Comparison of ENCODE assay signal across 18 cellular contexts in genomic region chr6:25987845-25988244, GRCh38. TPM values are rescaled to one million over a fixed set of nuclear protein-coding genes. Genes with fewer than 3 reads are reported as not detected.
A peak's percentile ranks its signal among the peaks of the same experiment; 100 is the strongest.
DNase-seq lines count a peak whose midpoint lies in the region; ATAC-seq, FAIRE-seq and TF ChIP-seq lines count a peak whose summit lies in the region.
"Had no signal": no experiment of that assay in that cellular context is flagged by ENCODE, and none has a peak within 500 bp of the region (broad histone marks: within the 10 kb centered on the region; RNA-seq: fewer than 3 reads in every experiment).

No MANE protein-coding gene starts in this region.

- no peak overlapping the region for H3K4me3 ChIP-seq in CD4-positive, alpha-beta memory T cell (ENCODE audit: low read length in 2 of 2)
- H3K4me3 ChIP-seq: body of pancreas had no signal

- no peaks in the 10 kb centered on the region for H3K4me1 ChIP-seq in CD4-positive, alpha-beta memory T cell (ENCODE audit: insufficient read depth, low read length)
- no peaks in the 10 kb centered on the region for H3K4me1 ChIP-seq in foreskin keratinocyte

- DNase-seq in CD4-positive, alpha-beta memory T cell = no peak
- DNase-seq in GM12891 (ENCODE audit: insufficient read length, low spot score) = no peak
- no peak for DNase-seq in activated T-helper 1 cell treated with anti-CD3 and anti-CD28 coated beads, Interleukin-12 subunit alpha, Interleukin-12 subunit beta, Interleukin-2, Interleukin-4 antibody, amounts not matched to agents 30 ng/mL and 10 ng/mL and 1 ng/mL, durations not matched to agents 14 hours and 24 hours and 36 hours (ENCODE audit: low spot score)
- DNase-seq in memory B cell (ENCODE audit: low spot score in 2 of 2) = no peak
- no peak for DNase-seq in KG1 (lab: John Stamatoyannopoulos, UW)
- no peak for DNase-seq in NCI-H774 (lab: John Stamatoyannopoulos, UW)
- no peak for DNase-seq in foreskin keratinocyte
- DNase-seq: activated naive CD8-positive, alpha-beta T cell treated with anti-CD3 and anti-CD28 coated beads, Interleukin-2, amount 10 ng/mL, durations not matched to agents 7 days and 5 days; body of pancreas; IMR-90; NCI-H187; NCI-H226; NK-92 treated with Interleukin-12 subunit alpha and Interleukin-12 subunit beta, amount 100 ng/mL, for 24 hours had no signal

- FAIRE-seq in GM12891 (lab: Jason Lieb, UNC) = peak; percentile 9

- H3K9me3 ChIP-seq in CD4-positive, alpha-beta memory T cell (ENCODE audit: control insufficient read depth in 1 of 2, low read length in 2 of 2) = no peaks in the 10 kb centered on the region
- H3K9me3 ChIP-seq: body of pancreas had no signal

- H3K4me1 Mint-ChIP-seq in CD4-positive, alpha-beta memory T cell = peaks cover 4 to 20% (median 11%) of the 10 kb centered on the region in 4 donors
- peaks cover 35% of the 10 kb centered on the region for H3K4me1 Mint-ChIP-seq in activated T-helper 1 cell treated with anti-CD3 and anti-CD28 coated beads, Interleukin-12 subunit alpha, Interleukin-12 subunit beta, Interleukin-2, Interleukin-4 antibody, amounts not matched to agents 30 ng/mL and 10 ng/mL and 1 ng/mL, durations not matched to agents 14 hours and 24 hours and 36 hours (ENCODE audit: low read depth)
- peaks cover 21% of the 10 kb centered on the region for H3K4me1 Mint-ChIP-seq in memory B cell

- intact Hi-C loops in CD4-positive, alpha-beta memory T cell (cut with micrococcal nuclease) = no loop called here
- intact Hi-C loops in activated T-helper 1 cell treated with anti-CD3 and anti-CD28 coated beads, Interleukin-12 subunit alpha, Interleukin-12 subunit beta, Interleukin-2, Interleukin-4 antibody, amounts not matched to agents 30 ng/mL and 10 ng/mL and 1 ng/mL, durations not matched to agents 14 hours and 24 hours and 36 hours (cut with micrococcal nuclease) = no loop called here

- peaks cover 19% of the 10 kb centered on the region for H3K36me3 ChIP-seq in CD4-positive, alpha-beta memory T cell (ENCODE audit: insufficient read depth, low read length)

- POLR2A ChIA-PET in CD4-positive, alpha-beta memory T cell (lab: Charles Lee; ENCODE audit: partially characterized antibody) = no interaction called here

- peak overlapping the region in 5 of 7 donors; percentile 28 to 82 (median 60) for H3K27ac Mint-ChIP-seq in CD4-positive, alpha-beta memory T cell
- peak overlapping the region; percentile 26 for H3K27ac Mint-ChIP-seq in activated T-helper 1 cell treated with anti-CD3 and anti-CD28 coated beads, Interleukin-12 subunit alpha, Interleukin-12 subunit beta, Interleukin-2, Interleukin-4 antibody, amounts not matched to agents 30 ng/mL and 10 ng/mL and 1 ng/mL, durations not matched to agents 14 hours and 24 hours and 36 hours
- peak overlapping the region; percentile 77 for H3K27ac Mint-ChIP-seq in memory B cell
- H3K27ac Mint-ChIP-seq: activated naive CD8-positive, alpha-beta T cell treated with anti-CD3 and anti-CD28 coated beads, Interleukin-2, amount 10 ng/mL, durations not matched to agents 7 days and 5 days had no signal

- H3K9me3 Mint-ChIP-seq in CD4-positive, alpha-beta memory T cell = no peaks in the 10 kb centered on the region
- H3K9me3 Mint-ChIP-seq in activated T-helper 1 cell treated with anti-CD3 and anti-CD28 coated beads, Interleukin-12 subunit alpha, Interleukin-12 subunit beta, Interleukin-2, Interleukin-4 antibody, amounts not matched to agents 30 ng/mL and 10 ng/mL and 1 ng/mL, durations not matched to agents 14 hours and 24 hours and 36 hours = no peaks in the 10 kb centered on the region
- no peaks in the 10 kb centered on the region for H3K9me3 Mint-ChIP-seq in memory B cell
- H3K9me3 Mint-ChIP-seq: activated naive CD8-positive, alpha-beta T cell treated with anti-CD3 and anti-CD28 coated beads, Interleukin-2, amount 10 ng/mL, durations not matched to agents 7 days and 5 days had no signal

- ATAC-seq in memory B cell (ENCODE audit: low read depth) (no peak), foreskin keratinocyte (no peak), GM21367 (IDR thresholded peaks at IDR 0.05; ENCODE audit: unreplicated experiment) (no peak)
- ATAC-seq: body of pancreas, SK-N-SH treated with all-trans-retinoic acid at 6 μM for 48 hours had no signal

- no peak overlapping the region for H3K27ac ChIP-seq in CD4-positive, alpha-beta memory T cell (ENCODE audit: low read depth, low read length)
- no peak overlapping the region for H3K27ac ChIP-seq in foreskin keratinocyte
- H3K27ac ChIP-seq: body of pancreas, HL-60 had no signal

- H3K36me3 Mint-ChIP-seq in CD4-positive, alpha-beta memory T cell = peaks cover 30 to 51% of the 10 kb centered on the region in 2 donors
- H3K36me3 Mint-ChIP-seq in activated T-helper 1 cell treated with anti-CD3 and anti-CD28 coated beads, Interleukin-12 subunit alpha, Interleukin-12 subunit beta, Interleukin-2, Interleukin-4 antibody, amounts not matched to agents 30 ng/mL and 10 ng/mL and 1 ng/mL, durations not matched to agents 14 hours and 24 hours and 36 hours (ENCODE audit: low read depth) = peaks cover 36% of the 10 kb centered on the region
- H3K36me3 Mint-ChIP-seq in memory B cell = peaks cover 36% of the 10 kb centered on the region

- no peaks in the 10 kb centered on the region for H3K27me3 Mint-ChIP-seq in CD4-positive, alpha-beta memory T cell
- H3K27me3 Mint-ChIP-seq in activated T-helper 1 cell treated with anti-CD3 and anti-CD28 coated beads, Interleukin-12 subunit alpha, Interleukin-12 subunit beta, Interleukin-2, Interleukin-4 antibody, amounts not matched to agents 30 ng/mL and 10 ng/mL and 1 ng/mL, durations not matched to agents 14 hours and 24 hours and 36 hours (ENCODE audit: insufficient read depth) = no peaks in the 10 kb centered on the region
- no peaks in the 10 kb centered on the region for H3K27me3 Mint-ChIP-seq in memory B cell
- H3K27me3 Mint-ChIP-seq: activated naive CD8-positive, alpha-beta T cell treated with anti-CD3 and anti-CD28 coated beads, Interleukin-2, amount 10 ng/mL, durations not matched to agents 7 days and 5 days had no signal

- no peak for TF ChIP-seq CTCF in foreskin keratinocyte (conservative IDR thresholded peaks at IDR 0.05)

- H3K27me3 ChIP-seq in CD4-positive, alpha-beta memory T cell (ENCODE audit: insufficient read depth, low read length) = no peaks in the 10 kb centered on the region
- no peaks in the 10 kb centered on the region for H3K27me3 ChIP-seq in foreskin keratinocyte
- H3K27me3 ChIP-seq: body of pancreas had no signal

- CTCF ChIA-PET in CD4-positive, alpha-beta memory T cell (lab: Charles Lee; ENCODE audit: partially characterized antibody) = interaction anchor here (1.5 kb wide), 1 partner anchor 16 kb away, joined by 3 read pairs; no protein-coding TSS in a partner anchor

- peak overlapping the region in 1 of 8 donors; percentile 22 for H3K4me3 Mint-ChIP-seq in CD4-positive, alpha-beta memory T cell
- no peak overlapping the region for H3K4me3 Mint-ChIP-seq in activated T-helper 1 cell treated with anti-CD3 and anti-CD28 coated beads, Interleukin-12 subunit alpha, Interleukin-12 subunit beta, Interleukin-2, Interleukin-4 antibody, amounts not matched to agents 30 ng/mL and 10 ng/mL and 1 ng/mL, durations not matched to agents 14 hours and 24 hours and 36 hours
- no peak overlapping the region for H3K4me3 Mint-ChIP-seq in memory B cell
- H3K4me3 Mint-ChIP-seq: activated naive CD8-positive, alpha-beta T cell treated with anti-CD3 and anti-CD28 coated beads, Interleukin-2, amount 10 ng/mL, durations not matched to agents 7 days and 5 days had no signal

- no peak for TF ChIP-seq POLR2A in GM12891 (IDR thresholded peaks at IDR 0.05; ENCODE audit: low read depth, low read length)

TF ChIP-seq in GM12891, 5 proteins besides CTCF, POLR2A, EP300 and RAD21:
- TF ChIP-seq SPI1 (IDR thresholded peaks at IDR 0.05; ENCODE audit: low read depth, low read length) = no peak
- TF ChIP-seq TAF1 (IDR thresholded peaks at IDR 0.05; ENCODE audit: low read depth, low read length) = no peak
- TF ChIP-seq PAX5 (IDR thresholded peaks at IDR 0.05; ENCODE audit: insufficient read depth, low read length, severe bottlenecking) = no peak
- TF ChIP-seq POLR2AphosphoS5 (IDR thresholded peaks at IDR 0.05; ENCODE audit: low read depth, low read length) = no peak
- TF ChIP-seq POU2F2 (IDR thresholded peaks at IDR 0.05; ENCODE audit: low read depth, low read length) = no peak

RNA-seq across cellular contexts. Expression of gene TRIM38, which starts 25.2 kb away (rescaled TPM):
- 10 to 100 TPM; 37.7 TPM for total RNA-seq in CD4-positive, alpha-beta memory T cell
- polyA plus RNA-seq in CD4-positive, alpha-beta memory T cell = 10 to 100 TPM in 1 of 2 donors, 1 to 10 TPM in 1; 4.5 to 10.0 TPM
- polyA plus RNA-seq in GM12891 (2012; ENCODE audit: low read depth, missing spikeins) = 6.0 TPM
- total RNA-seq in activated T-helper 1 cell treated with anti-CD3 and anti-CD28 coated beads, Interleukin-12 subunit alpha, Interleukin-12 subunit beta, Interleukin-2, Interleukin-4 antibody, amounts not matched to agents 30 ng/mL and 10 ng/mL and 1 ng/mL, durations not matched to agents 14 hours and 24 hours and 36 hours = 24.5 and 25.3 TPM in 2 replicates
- total RNA-seq in foreskin keratinocyte = 6.6 and 8.6 TPM in 2 replicates
- 2.9 and 3.0 TPM in 2 replicates for polyA plus RNA-seq in foreskin keratinocyte

RNA-seq across cellular contexts. Expression of gene SLC17A2, which starts 57.4 kb away (rescaled TPM):
- total RNA-seq in CD4-positive, alpha-beta memory T cell = not detected
- not detected for polyA plus RNA-seq in CD4-positive, alpha-beta memory T cell
- polyA plus RNA-seq in GM12891 (2012; ENCODE audit: low read depth, missing spikeins) = not detected
- 0.10 TPM in 2 replicates for total RNA-seq in activated T-helper 1 cell treated with anti-CD3 and anti-CD28 coated beads, Interleukin-12 subunit alpha, Interleukin-12 subunit beta, Interleukin-2, Interleukin-4 antibody, amounts not matched to agents 30 ng/mL and 10 ng/mL and 1 ng/mL, durations not matched to agents 14 hours and 24 hours and 36 hours
- total RNA-seq in foreskin keratinocyte = not detected in 2 replicates
- polyA plus RNA-seq in foreskin keratinocyte = not detected in 2 replicates
- total RNA-seq: activated naive CD8-positive, alpha-beta T cell treated with anti-CD3 and anti-CD28 coated beads, Interleukin-2, amount 10 ng/mL, durations not matched to agents 7 days and 5 days; body of pancreas; IMR-90; lower leg skin; RPMI7951 had no signal
- polyA plus RNA-seq: IMR-90 had no signal

Comparison
In these comparisons a context has a peak if more than half of its experiments do, and no peak if none do; other contexts are left out.
1. H3K27ac Mint-ChIP-seq: peak in every context shown above with its lines; median percentile 77 in memory B cell; 60 in CD4-positive, alpha-beta memory T cell; 26 in activated T-helper 1 cell treated with anti-CD3 and anti-CD28 coated beads, Interleukin-12 subunit alpha, Interleukin-12 subunit beta, Interleukin-2, Interleukin-4 antibody, amounts not matched to agents 30 ng/mL and 10 ng/mL and 1 ng/mL, durations not matched to agents 14 hours and 24 hours and 36 hours.